12 cellular contexts compared by ENCODE assay signal in the genomic region with DNA sequence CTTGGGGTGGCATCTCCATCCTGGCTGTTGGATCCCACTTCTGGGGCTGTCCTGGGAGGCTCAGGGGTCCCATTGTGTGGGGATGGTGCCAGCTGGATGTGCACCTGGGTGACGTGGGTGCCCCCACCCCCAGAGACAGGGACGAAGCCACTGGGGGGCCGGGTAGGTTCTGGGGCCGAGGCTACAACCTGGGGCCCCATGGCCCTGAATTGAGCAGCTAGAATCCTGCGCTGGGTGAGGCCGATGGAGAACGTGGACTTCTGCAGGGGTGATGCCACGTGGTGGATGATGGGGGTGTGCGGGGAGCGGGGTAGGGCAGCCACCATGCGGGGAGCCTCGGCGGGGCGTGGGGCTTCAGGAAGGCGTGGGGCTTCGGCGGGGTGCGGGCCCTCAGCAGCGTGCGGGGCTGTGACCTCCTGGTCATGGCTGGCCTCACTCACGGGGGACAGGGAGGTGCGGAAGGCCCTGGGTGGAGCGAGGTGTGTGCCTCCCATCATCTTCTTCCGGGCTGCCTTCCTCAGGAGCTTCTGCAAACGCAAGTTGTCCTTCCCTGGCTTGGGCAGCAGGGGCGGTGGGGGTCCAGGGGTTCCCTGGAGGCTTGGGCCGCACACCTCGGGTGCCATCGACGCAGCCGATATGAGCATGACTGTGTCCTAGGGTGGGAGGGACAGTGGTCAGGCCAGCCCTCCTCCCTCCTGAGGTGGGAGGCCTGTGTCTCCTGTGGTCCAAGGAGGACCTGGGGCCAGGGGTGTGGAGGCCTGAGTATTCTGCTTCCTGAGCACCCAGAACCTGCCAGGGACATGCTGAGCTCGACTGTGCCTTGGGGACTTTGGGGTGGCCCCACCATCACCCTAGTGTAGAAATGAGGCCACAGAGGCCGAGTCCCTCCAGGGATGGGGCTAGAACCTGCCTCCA. TPM values are rescaled to one million over a fixed set of nuclear protein-coding genes. Genes with fewer than 3 reads are reported as not detected.
DNase-seq lines count a peak whose midpoint lies in the region; ATAC-seq and TF ChIP-seq lines count a peak whose summit lies in the region.
"Had no signal": no experiment of that assay in that cellular context is flagged by ENCODE, and none has a peak within 500 bp of the region (broad histone marks: within the 10 kb centered on the region; RNA-seq: fewer than 3 reads in every experiment).

No MANE protein-coding gene starts in this region.

- no peak overlapping the region for H3K4me3 ChIP-seq in left ventricle myocardium inferior

- ATAC-seq in T-cell (replicated peaks in 1 of 4) (peak in 1 of 4 experiments; percentile 6), GM21619 (IDR thresholded peaks at IDR 0.05; ENCODE audit: unreplicated experiment) (no peak), GM18870 (IDR thresholded peaks at IDR 0.05; ENCODE audit: unreplicated experiment) (no peak), HG02981 (IDR thresholded peaks at IDR 0.05; ENCODE audit: unreplicated experiment) (no peak)
- ATAC-seq in stimulated activated memory B cell treated with anti-CD40 and anti-IgM and Interleukin-4, amounts not matched to agents 10 μg/mL and 1 μg/mL and 100 μg/mL, for 72 hours: peak; percentile 58

- peak overlapping the region; percentile 51 for H3K27ac ChIP-seq in left ventricle myocardium inferior (replicated peaks)

- H3K36me3 ChIP-seq in left ventricle myocardium inferior: peaks cover 19% of the 10 kb centered on the region

- no peaks in the 10 kb centered on the region for H3K9me3 ChIP-seq in left ventricle myocardium inferior (replicated peaks)

- CTCF ChIA-PET in T-cell (lab: Charles Lee): no interaction called here

- H3K27me3 ChIP-seq in left ventricle myocardium inferior (ENCODE audit: low read depth): no peaks in the 10 kb centered on the region

- H3K4me1 ChIP-seq in left ventricle myocardium inferior: peaks cover 26% of the 10 kb centered on the region

- H3K4me1 Mint-ChIP-seq in activated CD4-positive, alpha-beta T cell treated with anti-CD3 and anti-CD28 coated beads, Interleukin-2, amount 10 ng/mL, durations not matched to agents 24 days and 14 days: peaks cover 28% of the 10 kb centered on the region
- peaks cover 48 to 53% (median 49%) of the 10 kb centered on the region in 3 donors for H3K4me1 Mint-ChIP-seq in T-cell
- peaks cover 24% of the 10 kb centered on the region for H3K4me1 Mint-ChIP-seq in stimulated activated memory B cell treated with anti-CD40 and anti-IgM and Interleukin-4, amounts not matched to agents 10 μg/mL and 1 μg/mL and 100 μg/mL, for 72 hours

- H3K4me3 Mint-ChIP-seq in activated CD4-positive, alpha-beta T cell treated with anti-CD3 and anti-CD28 coated beads, Interleukin-2, amount 10 ng/mL, durations not matched to agents 24 days and 14 days: peak overlapping the region; percentile 70
- H3K4me3 Mint-ChIP-seq in T-cell: peak overlapping the region; percentile 24 to 76 (median 25)
- no peak overlapping the region for H3K4me3 Mint-ChIP-seq in stimulated activated memory B cell treated with anti-CD40 and anti-IgM and Interleukin-4, amounts not matched to agents 10 μg/mL and 1 μg/mL and 100 μg/mL, for 72 hours

- POLR2A ChIA-PET in T-cell (lab: Charles Lee): interaction anchor here in 1 of 2 donors (0.7 kb wide), 1 partner anchor 52 kb away, joined by 4 read pairs; no protein-coding TSS in a partner anchor

- peak overlapping the region; percentile 78 for H3K27ac Mint-ChIP-seq in activated CD4-positive, alpha-beta T cell treated with anti-CD3 and anti-CD28 coated beads, Interleukin-2, amount 10 ng/mL, durations not matched to agents 24 days and 14 days
- H3K27ac Mint-ChIP-seq in T-cell: peak overlapping the region; percentile 51 to 84
- no peak overlapping the region for H3K27ac Mint-ChIP-seq in stimulated activated memory B cell treated with anti-CD40 and anti-IgM and Interleukin-4, amounts not matched to agents 10 μg/mL and 1 μg/mL and 100 μg/mL, for 72 hours

- peaks cover 15% of the 10 kb centered on the region for H3K9me3 Mint-ChIP-seq in activated CD4-positive, alpha-beta T cell treated with anti-CD3 and anti-CD28 coated beads, Interleukin-2, amount 10 ng/mL, durations not matched to agents 24 days and 14 days
- peaks cover 0 to 5% (median 0%) of the 10 kb centered on the region in 3 donors for H3K9me3 Mint-ChIP-seq in T-cell
- peaks cover 13% of the 10 kb centered on the region for H3K9me3 Mint-ChIP-seq in stimulated activated memory B cell treated with anti-CD40 and anti-IgM and Interleukin-4, amounts not matched to agents 10 μg/mL and 1 μg/mL and 100 μg/mL, for 72 hours

- intact Hi-C loops in activated CD4-positive, alpha-beta T cell treated with anti-CD3 and anti-CD28 coated beads, Interleukin-2, amount 10 ng/mL, durations not matched to agents 24 days and 14 days (cut with micrococcal nuclease): loop anchor here (2.0 kb wide), 2 partner anchors 37 to 53 kb away; a partner anchor contains a TSS
- intact Hi-C loops in left ventricle myocardium inferior (cut with micrococcal nuclease): loop anchor here (10.0 kb wide), 1 partner anchor 55 kb away; a partner anchor contains a TSS

- H3K27me3 Mint-ChIP-seq in activated CD4-positive, alpha-beta T cell treated with anti-CD3 and anti-CD28 coated beads, Interleukin-2, amount 10 ng/mL, durations not matched to agents 24 days and 14 days: no peaks in the 10 kb centered on the region
- H3K27me3 Mint-ChIP-seq in T-cell: no peaks in the 10 kb centered on the region
- H3K27me3 Mint-ChIP-seq in stimulated activated memory B cell treated with anti-CD40 and anti-IgM and Interleukin-4, amounts not matched to agents 10 μg/mL and 1 μg/mL and 100 μg/mL, for 72 hours: no peaks in the 10 kb centered on the region

- peak; percentile 59 for DNase-seq in activated CD4-positive, alpha-beta T cell treated with anti-CD3 and anti-CD28 coated beads, Interleukin-2, amount 10 ng/mL, durations not matched to agents 24 days and 14 days
- no peak for DNase-seq in activated CD4-positive, alpha-beta T cell treated with anti-CD3 and anti-CD28 coated beads for 1 hour
- DNase-seq in T-cell (peak in 1 of 34 experiments; percentile 14), left ventricle myocardium inferior (no peak)

- no peak for TF ChIP-seq CTCF in left ventricle myocardium inferior (IDR thresholded peaks at IDR 0.05; ENCODE audit: borderline replicate concordance)

- H3K36me3 Mint-ChIP-seq in activated CD4-positive, alpha-beta T cell treated with anti-CD3 and anti-CD28 coated beads, Interleukin-2, amount 10 ng/mL, durations not matched to agents 24 days and 14 days (ENCODE audit: low read depth): peaks cover 30% of the 10 kb centered on the region
- H3K36me3 Mint-ChIP-seq in T-cell: peaks cover 8% of the 10 kb centered on the region
- peaks cover 10% of the 10 kb centered on the region for H3K36me3 Mint-ChIP-seq in stimulated activated memory B cell treated with anti-CD40 and anti-IgM and Interleukin-4, amounts not matched to agents 10 μg/mL and 1 μg/mL and 100 μg/mL, for 72 hours

RNA-seq across cellular contexts. Expression of a gene that starts 1.5 kb away (rescaled TPM):
- not detected in 2 replicates for total RNA-seq in activated CD4-positive, alpha-beta T cell treated with anti-CD3 and anti-CD28 coated beads, Interleukin-2, amount 10 ng/mL, durations not matched to agents 24 days and 14 days
- under 1 TPM in 2 of 5 donors, not detected in 3; 0.10 to 0.12 TPM for total RNA-seq in T-cell
- total RNA-seq in left ventricle myocardium inferior: 2.4 TPM
- total RNA-seq: A673, lung microvascular endothelial cell, NCI-H460, RPMI7951 had no signal

RNA-seq across cellular contexts. Expression of a gene that starts 29.3 kb away (rescaled TPM):
- total RNA-seq in activated CD4-positive, alpha-beta T cell treated with anti-CD3 and anti-CD28 coated beads, Interleukin-2, amount 10 ng/mL, durations not matched to agents 24 days and 14 days: 1.1 and 1.2 TPM in 2 replicates
- total RNA-seq in T-cell: 10 to 100 TPM; 15.9 to 22.1 (median 18.2) TPM
- total RNA-seq in left ventricle myocardium inferior: 30.7 TPM
- total RNA-seq: A673, lung microvascular endothelial cell, NCI-H460, RPMI7951 had no signal

RNA-seq across cellular contexts. Expression of a gene that starts 37.3 kb away (rescaled TPM):
- 303 and 322 TPM in 2 replicates for total RNA-seq in activated CD4-positive, alpha-beta T cell treated with anti-CD3 and anti-CD28 coated beads, Interleukin-2, amount 10 ng/mL, durations not matched to agents 24 days and 14 days
- total RNA-seq in T-cell (100 to 1,000 TPM; 286 to 514 (median 375) TPM), left ventricle myocardium inferior (19.7 TPM)
- total RNA-seq: A673, lung microvascular endothelial cell, NCI-H460 had no signal

RNA-seq across cellular contexts. Expression of a gene that starts 51.4 kb away (rescaled TPM):
- total RNA-seq in activated CD4-positive, alpha-beta T cell treated with anti-CD3 and anti-CD28 coated beads, Interleukin-2, amount 10 ng/mL, durations not matched to agents 24 days and 14 days: not detected in 2 replicates
- total RNA-seq in T-cell: under 1 TPM in 1 of 5 donors, not detected in 4; 0.39 TPM
- not detected for total RNA-seq in left ventricle myocardium inferior
- total RNA-seq: A673, lung microvascular endothelial cell, NCI-H460 had no signal

RNA-seq across cellular contexts. Expression of a gene that starts 55.4 kb away (rescaled TPM):
- total RNA-seq in activated CD4-positive, alpha-beta T cell treated with anti-CD3 and anti-CD28 coated beads, Interleukin-2, amount 10 ng/mL, durations not matched to agents 24 days and 14 days: not detected in 2 replicates
- not detected for total RNA-seq in T-cell
- not detected for total RNA-seq in left ventricle myocardium inferior
- total RNA-seq: A673, lung microvascular endothelial cell, NCI-H460, RPMI7951 had no signal

Comparison
In these comparisons a context has a peak if more than half of its experiments do, and no peak if none do; other contexts are left out.
1. RNA of a gene that starts 37.3 kb away (total RNA-seq): 286 to 514 TPM in T-cell and 303 to 322 TPM in activated CD4-positive, alpha-beta T cell treated with anti-CD3 and anti-CD28 coated beads, Interleukin-2, amount 10 ng/mL, durations not matched to agents 24 days and 14 days; 19.7 TPM in left ventricle myocardium inferior (single experiment); every median in the first group is over 10 times any median in the second.